In genomic region chr14:94638330-94638729, GRCh38 we compare ENCODE assay signal across 21 cellular contexts. TPM values are rescaled to one million over a fixed set of nuclear protein-coding genes. Genes with fewer than 3 reads are reported as not detected.
DNase-seq lines count a peak whose midpoint lies in the region; ATAC-seq, FAIRE-seq and TF ChIP-seq lines count a peak whose summit lies in the region.
"Had no signal": no experiment of that assay in that cellular context is flagged by ENCODE, and none has a peak within 500 bp of the region (broad histone marks: within the 10 kb centered on the region; RNA-seq: fewer than 3 reads in every experiment).

No MANE protein-coding gene starts in this region.

- H3K27ac ChIP-seq in A549 (peak overlapping the region; percentile 38 to 50; a peak in 4 of 6 replicates), osteoblast (ENCODE audit: low read depth, low read length) (no peak overlapping the region)

- H3K4me2 ChIP-seq in A549 (no peak overlapping the region), osteoblast (ENCODE audit: insufficient read depth, low read length) (no peak overlapping the region)

- TF ChIP-seq CTCF in A549 (IDR thresholded peaks at IDR 0.05) (no peak), fibroblast of mammary gland (conservative IDR thresholded peaks at IDR 0.05; ENCODE audit: control insufficient read depth, insufficient read depth, low read depth, low read length) (no peak), osteoblast (IDR thresholded peaks at IDR 0.05; ENCODE audit: extremely low read depth, low read depth, low read length) (no peak)

- no peak for TF ChIP-seq EP300 in A549 (IDR thresholded peaks at IDR 0.05)

- no peaks in the 10 kb centered on the region for H3K9me3 ChIP-seq in A549
- H3K9me3 ChIP-seq in osteoblast (ENCODE audit: low read depth, low read length) = no peaks in the 10 kb centered on the region
- H3K9me3 ChIP-seq: Caco-2 had no signal

- no peak for TF ChIP-seq RAD21 in A549 (conservative IDR thresholded peaks at IDR 0.05 in 1 of 2, IDR thresholded peaks at IDR 0.05 in 1 of 2)

- H4K20me1 ChIP-seq in osteoblast (ENCODE audit: insufficient read depth, low read length) = no peaks in the 10 kb centered on the region

- H3K4me3 ChIP-seq in A549 (no peak overlapping the region), fibroblast of mammary gland (ENCODE audit: control insufficient read depth, low read depth, low read length) (no peak overlapping the region), osteoblast (ENCODE audit: insufficient read depth, low read length) (no peak overlapping the region)
- H3K4me3 ChIP-seq: GM12878 had no signal

- WGBS in A549 (ENCODE audit: missing lambda C conversion rate) = 100% methylated on average over 3 of the region's 3 CpGs

- no peaks in the 10 kb centered on the region for H3K36me3 ChIP-seq in osteoblast (ENCODE audit: insufficient read depth, low read length)

- H3K27me3 ChIP-seq in osteoblast (ENCODE audit: insufficient read depth, low read length) = no peaks in the 10 kb centered on the region

- peak overlapping the region; percentile 35 for H2AFZ ChIP-seq in osteoblast (ENCODE audit: low read length)

- H3K4me1 ChIP-seq in A549 (peaks cover 16% of the 10 kb centered on the region), osteoblast (ENCODE audit: insufficient read depth, low read length) (peaks cover 10% of the 10 kb centered on the region)

- ATAC-seq in A549 (0 out of 6 replicates have a peak, but pooled peaks of 1 of the 2 experiments have one; percentile 19), GM19455 (IDR thresholded peaks at IDR 0.05; ENCODE audit: unreplicated experiment) (no peak)
- ATAC-seq: GM12878, HCT116 had no signal

- FAIRE-seq in A549 (lab: Jason Lieb, UNC) = no peak
- FAIRE-seq: GM12878, GM18507 had no signal

- POLR2A ChIA-PET in A549 (lab: Yijun Ruan, JAX) = interaction anchor here (0.5 kb wide), 1 partner anchor 28 kb away, joined by 3 read pairs; no protein-coding TSS in a partner anchor

- DNase-seq in A549 (ENCODE audit: low read depth in 1 of 2, low spot score in 1 of 2) (no peak), M059J (ENCODE audit: low read depth) (peak; percentile 2), fibroblast of mammary gland (ENCODE audit: low read depth) (peak; percentile 28), osteoblast (ENCODE audit: insufficient read length, low spot score, missing footprints) (no peak), NCI-H69 (lab: John Stamatoyannopoulos, UW) (no peak), GM19240 (ENCODE audit: insufficient read length, low spot score) (no peak), NCI-H524 (lab: John Stamatoyannopoulos, UW) (no peak)
- DNase-seq: Caco-2, DMS53, NCI-H1048, NCI-H146, NCI-H2081 treated with DMSO at 0.1 percent for 48 hours, NCI-H345, NCI-H748 treated with DMSO at 0.1 percent for 48 hours, SHP77 treated with DMSO at 0.1 percent for 48 hours had no signal

- H3K79me2 ChIP-seq in osteoblast (ENCODE audit: insufficient read depth, low read length) = no peaks in the 10 kb centered on the region

- TF ChIP-seq POLR2A in A549 (IDR thresholded peaks at IDR 0.05; ENCODE audit: low read length) = no peak

- CTCF ChIA-PET in A549 (lab: Yijun Ruan, JAX) = interaction anchor here (0.8 to 2.2 kb wide), 8 partner anchors 11 to 204 kb away, joined by 3 to 8 read pairs (median 3); partner anchors contain the start of gene SERPINA3

TF ChIP-seq in A549, 52 proteins besides CTCF, POLR2A, EP300 and RAD21:
- TF ChIP-seq FOXS1 (CRISPR knock-in tag; IDR thresholded peaks at IDR 0.05) (no peak), SMC3 (IDR thresholded peaks at IDR 0.05) (no peak), HOXB13 (CRISPR knock-in tag; IDR thresholded peaks at IDR 0.05; ENCODE audit: low read depth) (no peak), JUNB (IDR thresholded peaks at IDR 0.05) (no peak), CBX8 (IDR thresholded peaks at IDR 0.05) (no peak), ZC3H11A (IDR thresholded peaks at IDR 0.05) (no peak), E2F6 (IDR thresholded peaks at IDR 0.05; ENCODE audit: borderline replicate concordance, low read depth) (no peak), CBX2 (IDR thresholded peaks at IDR 0.05; ENCODE audit: borderline replicate concordance, low read depth) (no peak), FOSB (CRISPR knock-in tag; IDR thresholded peaks at IDR 0.05) (no peak), EHMT2 (IDR thresholded peaks at IDR 0.05; ENCODE audit: low read depth) (no peak), CHD2 (IDR thresholded peaks at IDR 0.05; ENCODE audit: low read length, partially characterized antibody) (no peak)

RNA-seq across cellular contexts. Expression of gene SERPINA3, which starts 26.1 kb away (rescaled TPM):
- polyA plus RNA-seq in A549 (2011; rRNA removed) (9.1 and 16.0 TPM in 2 replicates), A549 (2017; fragmentation: RNase III; extraction: RNeasy Plus Mini Kit Qiagen cat#74134 plus additional on column Dnase treatment) (1.4 to 5.5 TPM (median 3.1 TPM) in 3 replicates)
- 1.5 and 1.7 TPM in 2 replicates for polyA plus RNA-seq in A549 (2012; cell fraction: cytosol; rRNA removed)
- 2.2 and 3.2 TPM in 2 replicates for polyA plus RNA-seq in A549 (2012; cell fraction: nucleus; rRNA removed)
- 7.8 and 9.9 TPM in 2 replicates for polyA minus RNA-seq in A549 (2011; rRNA and poly(A)+ RNA removed)
- total RNA-seq in M059J (2014; rRNA removed; shearing (Covaris generic)) = 0.07 and 0.15 TPM in 2 replicates
- 2.7 and 5.1 TPM in 2 replicates for total RNA-seq in osteoblast
- total RNA-seq: A172, G401 had no signal
- polyA plus RNA-seq: GM12878 had no signal

RNA-seq across cellular contexts. Expression of gene SERPINA5, which starts 57.1 kb away (rescaled TPM):
- 0.78 and 1.2 TPM in 2 replicates for polyA plus RNA-seq in A549 (2011; rRNA removed)
- polyA plus RNA-seq in A549 (2012; cell fraction: cytosol; rRNA removed) = 0.05 and 0.06 TPM in 2 replicates
- 0.04 TPM in 1 of 2 replicates, not detected in the other for polyA plus RNA-seq in A549 (2012; cell fraction: nucleus; rRNA removed)
- 0.51 to 0.95 TPM (median 0.74 TPM) in 3 replicates for polyA plus RNA-seq in A549 (2017; fragmentation: RNase III; extraction: RNeasy Plus Mini Kit Qiagen cat#74134 plus additional on column Dnase treatment)
- 0.68 and 1.9 TPM in 2 replicates for polyA minus RNA-seq in A549 (2011; rRNA and poly(A)+ RNA removed)
- 0.05 TPM in 1 of 2 replicates, not detected in the other for total RNA-seq in M059J (2014; rRNA removed; shearing (Covaris generic))
- 0.36 and 0.59 TPM in 2 replicates for total RNA-seq in osteoblast
- total RNA-seq: A172, G401 had no signal
- polyA plus RNA-seq: GM12878 had no signal

Comparison
In these comparisons a context has a peak if more than half of its experiments do, and no peak if none do; other contexts are left out.
1. DNase-seq: peak in M059J (single experiment) and fibroblast of mammary gland (single experiment); none in A549 (0 of 2), osteoblast (single experiment), NCI-H69 (single experiment), GM19240 (single experiment) and NCI-H524 (0 of 2).